ENCODE assay signal across 1 cellular context in the genomic region with DNA sequence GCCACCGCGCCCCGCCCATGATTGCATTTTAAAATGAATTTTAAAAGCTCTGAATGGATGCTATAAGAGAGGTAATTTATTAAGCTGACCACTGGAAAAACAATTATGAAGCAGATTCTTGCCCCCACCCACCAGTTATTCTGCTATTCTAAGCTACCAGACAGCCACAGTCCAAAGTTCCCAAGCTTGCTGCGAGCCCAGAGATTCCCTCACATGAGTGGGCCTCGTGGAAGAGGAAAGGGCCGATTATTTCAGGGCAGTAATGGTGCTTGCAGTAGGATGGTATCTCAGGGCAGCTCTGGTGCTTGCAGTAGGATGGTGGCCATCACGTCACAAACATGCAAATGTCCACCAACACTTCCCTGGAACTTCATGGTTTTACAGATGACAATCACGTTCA.
TF ChIP-seq lines count a peak whose summit lies in the region.

No MANE protein-coding gene starts in this region.

TF ChIP-seq in HepG2, 621 proteins besides CTCF, POLR2A, EP300 and RAD21:
- TF ChIP-seq FOXC1 (CRISPR knock-in tag; IDR thresholded peaks at IDR 0.05; ENCODE audit: borderline replicate concordance) (0 out of 2 replicates have a peak, but pooled peaks have one; percentile 41), ZNF724P (CRISPR knock-in tag; IDR thresholded peaks at IDR 0.05; ENCODE audit: borderline replicate concordance) (no peak), ZFX (CRISPR knock-in tag; IDR thresholded peaks at IDR 0.05; ENCODE audit: low read depth) (peak; percentile 47), MAFG (CRISPR knock-in tag; IDR thresholded peaks at IDR 0.05) (no peak), ZNF883 (CRISPR knock-in tag; IDR thresholded peaks at IDR 0.05; ENCODE audit: not compliant biosample characterization) (no peak), ZNF619 (CRISPR knock-in tag; IDR thresholded peaks at IDR 0.05) (0 out of 2 replicates have a peak, but pooled peaks have one; percentile 19), MTF1 (CRISPR knock-in tag; IDR thresholded peaks at IDR 0.05) (no peak), ATF7 (IDR thresholded peaks at IDR 0.05) (no peak), ATF7 (CRISPR knock-in tag; IDR thresholded peaks at IDR 0.05) (peak; percentile 71; the same call in 1 of the 2 replicates), ZNF644 (CRISPR knock-in tag; IDR thresholded peaks at IDR 0.05; ENCODE audit: low read depth) (0 out of 2 replicates have a peak, but pooled peaks have one; percentile 20), TBX2 (CRISPR knock-in tag; IDR thresholded peaks at IDR 0.05; ENCODE audit: borderline replicate concordance) (0 out of 2 replicates have a peak, but pooled peaks have one; percentile 29), GATAD2A (CRISPR knock-in tag; IDR thresholded peaks at IDR 0.05) (peak; percentile 22; the same call in 1 of the 2 replicates), ADNP (CRISPR knock-in tag; IDR thresholded peaks at IDR 0.05) (no peak), GFI1 (CRISPR knock-in tag; IDR thresholded peaks at IDR 0.05; ENCODE audit: borderline replicate concordance) (no peak), FOXM1 (CRISPR knock-in tag; IDR thresholded peaks at IDR 0.05) (no peak), NFIB (CRISPR knock-in tag; IDR thresholded peaks at IDR 0.05; ENCODE audit: borderline replicate concordance) (no peak), SP4 (CRISPR knock-in tag; IDR thresholded peaks at IDR 0.05) (peak; percentile 38; the same call in 1 of the 2 replicates), SALL1 (CRISPR knock-in tag; IDR thresholded peaks at IDR 0.05) (peak; percentile 56), HNF4A (CRISPR knock-in tag; IDR thresholded peaks at IDR 0.05) (peak; percentile 60), ZNF614 (CRISPR knock-in tag; IDR thresholded peaks at IDR 0.05; ENCODE audit: borderline replicate concordance) (no peak), ZNF225 (CRISPR knock-in tag; IDR thresholded peaks at IDR 0.05) (no peak; the same call in 1 of the 2 replicates), ZMYM4 (CRISPR knock-in tag; IDR thresholded peaks at IDR 0.05) (peak; percentile 70), NFE2 (CRISPR knock-in tag; IDR thresholded peaks at IDR 0.05) (no peak)
- TF ChIP-seq, protein P1, sequence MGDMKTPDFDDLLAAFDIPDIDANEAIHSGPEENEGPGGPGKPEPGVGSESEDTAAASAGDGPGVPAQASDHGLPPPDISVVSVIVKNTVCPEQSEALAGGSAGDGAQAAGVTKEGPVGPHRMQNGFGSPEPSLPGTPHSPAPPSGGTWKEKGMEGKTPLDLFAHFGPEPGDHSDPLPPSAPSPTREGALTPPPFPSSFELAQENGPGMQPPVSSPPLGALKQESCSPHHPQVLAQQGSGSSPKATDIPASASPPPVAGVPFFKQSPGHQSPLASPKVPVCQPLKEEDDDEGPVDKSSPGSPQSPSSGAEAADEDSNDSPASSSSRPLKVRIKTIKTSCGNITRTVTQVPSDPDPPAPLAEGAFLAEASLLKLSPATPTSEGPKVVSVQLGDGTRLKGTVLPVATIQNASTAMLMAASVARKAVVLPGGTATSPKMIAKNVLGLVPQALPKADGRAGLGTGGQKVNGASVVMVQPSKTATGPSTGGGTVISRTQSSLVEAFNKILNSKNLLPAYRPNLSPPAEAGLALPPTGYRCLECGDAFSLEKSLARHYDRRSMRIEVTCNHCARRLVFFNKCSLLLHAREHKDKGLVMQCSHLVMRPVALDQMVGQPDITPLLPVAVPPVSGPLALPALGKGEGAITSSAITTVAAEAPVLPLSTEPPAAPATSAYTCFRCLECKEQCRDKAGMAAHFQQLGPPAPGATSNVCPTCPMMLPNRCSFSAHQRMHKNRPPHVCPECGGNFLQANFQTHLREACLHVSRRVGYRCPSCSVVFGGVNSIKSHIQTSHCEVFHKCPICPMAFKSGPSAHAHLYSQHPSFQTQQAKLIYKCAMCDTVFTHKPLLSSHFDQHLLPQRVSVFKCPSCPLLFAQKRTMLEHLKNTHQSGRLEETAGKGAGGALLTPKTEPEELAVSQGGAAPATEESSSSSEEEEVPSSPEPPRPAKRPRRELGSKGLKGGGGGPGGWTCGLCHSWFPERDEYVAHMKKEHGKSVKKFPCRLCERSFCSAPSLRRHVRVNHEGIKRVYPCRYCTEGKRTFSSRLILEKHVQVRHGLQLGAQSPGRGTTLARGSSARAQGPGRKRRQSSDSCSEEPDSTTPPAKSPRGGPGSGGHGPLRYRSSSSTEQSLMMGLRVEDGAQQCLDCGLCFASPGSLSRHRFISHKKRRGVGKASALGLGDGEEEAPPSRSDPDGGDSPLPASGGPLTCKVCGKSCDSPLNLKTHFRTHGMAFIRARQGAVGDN (CRISPR knock-in tag; IDR thresholded peaks at IDR 0.05): peak; percentile 48
- TF ChIP-seq, protein P2, sequence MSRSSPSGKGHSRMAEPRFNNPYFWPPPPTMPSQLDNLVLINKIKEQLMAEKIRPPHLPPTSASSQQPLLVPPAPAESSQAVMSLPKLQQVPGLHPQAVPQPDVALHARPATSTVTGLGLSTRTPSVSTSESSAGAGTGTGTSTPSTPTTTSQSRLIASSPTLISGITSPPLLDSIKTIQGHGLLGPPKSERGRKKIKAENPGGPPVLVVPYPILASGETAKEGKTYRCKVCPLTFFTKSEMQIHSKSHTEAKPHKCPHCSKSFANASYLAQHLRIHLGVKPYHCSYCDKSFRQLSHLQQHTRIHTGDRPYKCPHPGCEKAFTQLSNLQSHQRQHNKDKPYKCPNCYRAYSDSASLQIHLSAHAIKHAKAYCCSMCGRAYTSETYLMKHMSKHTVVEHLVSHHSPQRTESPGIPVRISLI (CRISPR knock-in tag; IDR thresholded peaks at IDR 0.05; ENCODE audit: borderline replicate concordance): 0 out of 2 replicates have a peak, but pooled peaks have one; percentile 32
- TF ChIP-seq, protein P3, sequence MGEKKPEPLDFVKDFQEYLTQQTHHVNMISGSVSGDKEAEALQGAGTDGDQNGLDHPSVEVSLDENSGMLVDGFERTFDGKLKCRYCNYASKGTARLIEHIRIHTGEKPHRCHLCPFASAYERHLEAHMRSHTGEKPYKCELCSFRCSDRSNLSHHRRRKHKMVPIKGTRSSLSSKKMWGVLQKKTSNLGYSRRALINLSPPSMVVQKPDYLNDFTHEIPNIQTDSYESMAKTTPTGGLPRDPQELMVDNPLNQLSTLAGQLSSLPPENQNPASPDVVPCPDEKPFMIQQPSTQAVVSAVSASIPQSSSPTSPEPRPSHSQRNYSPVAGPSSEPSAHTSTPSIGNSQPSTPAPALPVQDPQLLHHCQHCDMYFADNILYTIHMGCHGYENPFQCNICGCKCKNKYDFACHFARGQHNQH (CRISPR knock-in tag; IDR thresholded peaks at IDR 0.05): peak; percentile 31; the same call in 1 of the 2 replicates
- TF ChIP-seq, protein P4, sequence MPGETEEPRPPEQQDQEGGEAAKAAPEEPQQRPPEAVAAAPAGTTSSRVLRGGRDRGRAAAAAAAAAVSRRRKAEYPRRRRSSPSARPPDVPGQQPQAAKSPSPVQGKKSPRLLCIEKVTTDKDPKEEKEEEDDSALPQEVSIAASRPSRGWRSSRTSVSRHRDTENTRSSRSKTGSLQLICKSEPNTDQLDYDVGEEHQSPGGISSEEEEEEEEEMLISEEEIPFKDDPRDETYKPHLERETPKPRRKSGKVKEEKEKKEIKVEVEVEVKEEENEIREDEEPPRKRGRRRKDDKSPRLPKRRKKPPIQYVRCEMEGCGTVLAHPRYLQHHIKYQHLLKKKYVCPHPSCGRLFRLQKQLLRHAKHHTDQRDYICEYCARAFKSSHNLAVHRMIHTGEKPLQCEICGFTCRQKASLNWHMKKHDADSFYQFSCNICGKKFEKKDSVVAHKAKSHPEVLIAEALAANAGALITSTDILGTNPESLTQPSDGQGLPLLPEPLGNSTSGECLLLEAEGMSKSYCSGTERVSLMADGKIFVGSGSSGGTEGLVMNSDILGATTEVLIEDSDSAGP (CRISPR knock-in tag; IDR thresholded peaks at IDR 0.05; ENCODE audit: borderline replicate concordance): peak; percentile 21; the same call in 1 of the 2 replicates
- TF ChIP-seq, protein P5, sequence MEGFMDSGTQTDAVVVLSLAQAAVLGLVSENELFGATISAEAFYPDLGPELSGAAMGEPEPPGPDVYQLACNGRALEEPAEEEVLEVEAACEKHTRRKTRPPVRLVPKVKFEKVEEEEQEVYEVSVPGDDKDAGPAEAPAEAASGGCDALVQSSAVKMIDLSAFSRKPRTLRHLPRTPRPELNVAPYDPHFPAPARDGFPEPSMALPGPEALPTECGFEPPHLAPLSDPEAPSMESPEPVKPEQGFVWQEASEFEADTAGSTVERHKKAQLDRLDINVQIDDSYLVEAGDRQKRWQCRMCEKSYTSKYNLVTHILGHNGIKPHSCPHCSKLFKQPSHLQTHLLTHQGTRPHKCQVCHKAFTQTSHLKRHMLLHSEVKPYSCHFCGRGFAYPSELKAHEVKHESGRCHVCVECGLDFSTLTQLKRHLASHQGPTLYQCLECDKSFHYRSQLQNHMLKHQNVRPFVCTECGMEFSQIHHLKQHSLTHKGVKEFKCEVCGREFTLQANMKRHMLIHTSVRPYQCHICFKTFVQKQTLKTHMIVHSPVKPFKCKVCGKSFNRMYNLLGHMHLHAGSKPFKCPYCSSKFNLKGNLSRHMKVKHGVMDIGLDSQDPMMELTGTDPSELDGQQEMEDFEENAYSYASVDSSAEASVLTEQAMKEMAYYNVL (CRISPR knock-in tag; IDR thresholded peaks at IDR 0.05; ENCODE audit: borderline replicate concordance): no peak
- TF ChIP-seq, protein P6, sequence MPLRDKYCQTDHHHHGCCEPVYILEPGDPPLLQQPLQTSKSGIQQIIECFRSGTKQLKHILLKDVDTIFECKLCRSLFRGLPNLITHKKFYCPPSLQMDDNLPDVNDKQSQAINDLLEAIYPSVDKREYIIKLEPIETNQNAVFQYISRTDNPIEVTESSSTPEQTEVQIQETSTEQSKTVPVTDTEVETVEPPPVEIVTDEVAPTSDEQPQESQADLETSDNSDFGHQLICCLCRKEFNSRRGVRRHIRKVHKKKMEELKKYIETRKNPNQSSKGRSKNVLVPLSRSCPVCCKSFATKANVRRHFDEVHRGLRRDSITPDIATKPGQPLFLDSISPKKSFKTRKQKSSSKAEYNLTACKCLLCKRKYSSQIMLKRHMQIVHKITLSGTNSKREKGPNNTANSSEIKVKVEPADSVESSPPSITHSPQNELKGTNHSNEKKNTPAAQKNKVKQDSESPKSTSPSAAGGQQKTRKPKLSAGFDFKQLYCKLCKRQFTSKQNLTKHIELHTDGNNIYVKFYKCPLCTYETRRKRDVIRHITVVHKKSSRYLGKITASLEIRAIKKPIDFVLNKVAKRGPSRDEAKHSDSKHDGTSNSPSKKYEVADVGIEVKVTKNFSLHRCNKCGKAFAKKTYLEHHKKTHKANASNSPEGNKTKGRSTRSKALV (CRISPR knock-in tag; IDR thresholded peaks at IDR 0.05): no peak
- TF ChIP-seq, protein P7, sequence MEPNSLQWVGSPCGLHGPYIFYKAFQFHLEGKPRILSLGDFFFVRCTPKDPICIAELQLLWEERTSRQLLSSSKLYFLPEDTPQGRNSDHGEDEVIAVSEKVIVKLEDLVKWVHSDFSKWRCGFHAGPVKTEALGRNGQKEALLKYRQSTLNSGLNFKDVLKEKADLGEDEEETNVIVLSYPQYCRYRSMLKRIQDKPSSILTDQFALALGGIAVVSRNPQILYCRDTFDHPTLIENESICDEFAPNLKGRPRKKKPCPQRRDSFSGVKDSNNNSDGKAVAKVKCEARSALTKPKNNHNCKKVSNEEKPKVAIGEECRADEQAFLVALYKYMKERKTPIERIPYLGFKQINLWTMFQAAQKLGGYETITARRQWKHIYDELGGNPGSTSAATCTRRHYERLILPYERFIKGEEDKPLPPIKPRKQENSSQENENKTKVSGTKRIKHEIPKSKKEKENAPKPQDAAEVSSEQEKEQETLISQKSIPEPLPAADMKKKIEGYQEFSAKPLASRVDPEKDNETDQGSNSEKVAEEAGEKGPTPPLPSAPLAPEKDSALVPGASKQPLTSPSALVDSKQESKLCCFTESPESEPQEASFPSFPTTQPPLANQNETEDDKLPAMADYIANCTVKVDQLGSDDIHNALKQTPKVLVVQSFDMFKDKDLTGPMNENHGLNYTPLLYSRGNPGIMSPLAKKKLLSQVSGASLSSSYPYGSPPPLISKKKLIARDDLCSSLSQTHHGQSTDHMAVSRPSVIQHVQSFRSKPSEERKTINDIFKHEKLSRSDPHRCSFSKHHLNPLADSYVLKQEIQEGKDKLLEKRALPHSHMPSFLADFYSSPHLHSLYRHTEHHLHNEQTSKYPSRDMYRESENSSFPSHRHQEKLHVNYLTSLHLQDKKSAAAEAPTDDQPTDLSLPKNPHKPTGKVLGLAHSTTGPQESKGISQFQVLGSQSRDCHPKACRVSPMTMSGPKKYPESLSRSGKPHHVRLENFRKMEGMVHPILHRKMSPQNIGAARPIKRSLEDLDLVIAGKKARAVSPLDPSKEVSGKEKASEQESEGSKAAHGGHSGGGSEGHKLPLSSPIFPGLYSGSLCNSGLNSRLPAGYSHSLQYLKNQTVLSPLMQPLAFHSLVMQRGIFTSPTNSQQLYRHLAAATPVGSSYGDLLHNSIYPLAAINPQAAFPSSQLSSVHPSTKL (CRISPR knock-in tag; IDR thresholded peaks at IDR 0.05): 0 out of 2 replicates have a peak, but pooled peaks have one; percentile 23
- TF ChIP-seq, protein P8, sequence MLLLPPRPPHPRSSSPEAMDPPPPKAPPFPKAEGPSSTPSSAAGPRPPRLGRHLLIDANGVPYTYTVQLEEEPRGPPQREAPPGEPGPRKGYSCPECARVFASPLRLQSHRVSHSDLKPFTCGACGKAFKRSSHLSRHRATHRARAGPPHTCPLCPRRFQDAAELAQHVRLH (CRISPR knock-in tag; IDR thresholded peaks at IDR 0.05; ENCODE audit: borderline replicate concordance, low read depth): 0 out of 2 replicates have a peak, but pooled peaks have one; percentile 50
- TF ChIP-seq, protein P9, sequence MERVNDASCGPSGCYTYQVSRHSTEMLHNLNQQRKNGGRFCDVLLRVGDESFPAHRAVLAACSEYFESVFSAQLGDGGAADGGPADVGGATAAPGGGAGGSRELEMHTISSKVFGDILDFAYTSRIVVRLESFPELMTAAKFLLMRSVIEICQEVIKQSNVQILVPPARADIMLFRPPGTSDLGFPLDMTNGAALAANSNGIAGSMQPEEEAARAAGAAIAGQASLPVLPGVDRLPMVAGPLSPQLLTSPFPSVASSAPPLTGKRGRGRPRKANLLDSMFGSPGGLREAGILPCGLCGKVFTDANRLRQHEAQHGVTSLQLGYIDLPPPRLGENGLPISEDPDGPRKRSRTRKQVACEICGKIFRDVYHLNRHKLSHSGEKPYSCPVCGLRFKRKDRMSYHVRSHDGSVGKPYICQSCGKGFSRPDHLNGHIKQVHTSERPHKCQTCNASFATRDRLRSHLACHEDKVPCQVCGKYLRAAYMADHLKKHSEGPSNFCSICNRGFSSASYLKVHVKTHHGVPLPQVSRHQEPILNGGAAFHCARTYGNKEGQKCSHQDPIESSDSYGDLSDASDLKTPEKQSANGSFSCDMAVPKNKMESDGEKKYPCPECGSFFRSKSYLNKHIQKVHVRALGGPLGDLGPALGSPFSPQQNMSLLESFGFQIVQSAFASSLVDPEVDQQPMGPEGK (CRISPR knock-in tag; IDR thresholded peaks at IDR 0.05): peak; percentile 36; the same call in 1 of the 2 replicates
